ENCODE assay signal across 8 cellular contexts in the genomic region with DNA sequence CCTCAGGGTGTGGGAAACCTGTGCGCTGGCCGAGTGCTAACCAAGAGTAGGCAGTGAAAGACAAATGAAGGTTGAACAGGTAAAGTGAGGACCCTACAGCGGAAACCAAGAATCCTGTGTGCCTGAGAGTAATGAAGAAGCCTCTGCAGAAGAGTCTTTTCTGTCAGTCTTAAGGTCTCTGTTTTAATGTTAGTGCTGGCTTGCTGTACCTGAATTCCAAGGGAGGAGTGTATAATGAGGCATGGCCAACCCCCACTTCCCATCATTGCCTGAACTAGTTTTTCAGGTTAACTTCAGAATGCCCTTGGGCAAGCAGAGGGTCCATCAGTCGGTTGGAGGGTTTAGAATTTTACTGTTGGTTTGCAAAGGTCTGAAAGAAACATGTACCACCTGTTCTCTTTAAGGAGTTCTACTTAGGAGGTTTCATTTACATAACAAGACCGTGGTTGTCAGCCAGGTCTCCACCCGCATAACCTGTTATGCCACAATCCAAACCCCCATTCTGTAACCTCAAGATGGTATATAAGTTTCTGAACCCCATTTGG. TPM values are rescaled to one million over a fixed set of nuclear protein-coding genes. Genes with fewer than 3 reads are reported as not detected.
DNase-seq lines count a peak whose midpoint lies in the region; ATAC-seq and TF ChIP-seq lines count a peak whose summit lies in the region.

No MANE protein-coding gene starts in this region.

- H3K9ac ChIP-seq in HCT116 (ENCODE audit: low read length) (peak overlapping the region; percentile 89), NT2/D1 (ENCODE audit: insufficient read length, low read depth) (peak overlapping the region; percentile 95), neuronal stem cell (ENCODE audit: low read depth, low read length, poor library complexity) (peak overlapping the region; percentile 89)

- H2BK12ac ChIP-seq in neuronal stem cell (ENCODE audit: low read length): no peak overlapping the region

- no peak overlapping the region for H2BK5ac ChIP-seq in neuronal stem cell (ENCODE audit: low read length)

- H3K27me3 ChIP-seq in HCT116 (ENCODE audit: insufficient read depth, low read length): no peaks in the 10 kb centered on the region
- no peaks in the 10 kb centered on the region for H3K27me3 ChIP-seq in NT2/D1 (ENCODE audit: insufficient read depth, insufficient read length)
- no peaks in the 10 kb centered on the region for H3K27me3 ChIP-seq in neuronal stem cell (ENCODE audit: control insufficient read depth in 3 of 3, insufficient read depth in 3 of 3, low read depth in 1 of 3, low read length in 3 of 3)

- H3K4me1 ChIP-seq in HCT116 (ENCODE audit: control insufficient read depth in 1 of 2, insufficient read depth in 2 of 2, low read length in 2 of 2) (peaks cover 0 to 14% of the 10 kb centered on the region in 2 experiments; a peak in 1 of 4 replicates), NT2/D1 (ENCODE audit: insufficient read depth, insufficient read length) (no peaks in the 10 kb centered on the region), neuronal stem cell (ENCODE audit: control insufficient read depth in 2 of 2, insufficient read depth in 1 of 2, low read depth in 1 of 2, low read length in 2 of 2) (peaks cover 2 to 10% of the 10 kb centered on the region in 2 donors)

- BruUV-seq in HCT116 (replicated peaks; lab: Mats Ljungman, UMichigan): TSS peak; percentile 84

- TF ChIP-seq POLR2A in GM18505 (IDR thresholded peaks at IDR 0.05; ENCODE audit: borderline replicate concordance, extremely low read depth, insufficient read depth, insufficient read length) (no peak), HCT116 (IDR thresholded peaks at IDR 0.05; ENCODE audit: borderline replicate concordance, extremely low read depth, insufficient read depth, insufficient read length) (no peak)

- TF ChIP-seq RAD21 in HCT116 (IDR thresholded peaks at IDR 0.05; ENCODE audit: low read depth): no peak

- no CpG with 5 or more reads among the region's 6 CpGs for WGBS in neuronal stem cell (ENCODE audit: extremely low coverage in 2 of 2, insufficient read length in 2 of 2, insufficient replicate concordance in 1 of 2), 2 donors

- H3K9me2 ChIP-seq in HCT116 (ENCODE audit: insufficient read depth): no peaks in the 10 kb centered on the region

- H3K4me3 ChIP-seq in HCT116 (replicated peaks in 1 of 2; ENCODE audit: low read depth in 1 of 2, low read length in 2 of 2): peak overlapping the region; percentile 81 to 97
- H3K4me3 ChIP-seq in NT2/D1 (ENCODE audit: insufficient read length, low read depth): peak overlapping the region; percentile 93
- peak overlapping the region; percentile 95 for H3K4me3 ChIP-seq in epithelial cell of esophagus (ENCODE audit: low read length)
- H3K4me3 ChIP-seq in neuronal stem cell (ENCODE audit: low read length in 2 of 2): peak overlapping the region; percentile 67 to 100

- peaks cover 37% of the 10 kb centered on the region for H3K79me2 ChIP-seq in HCT116 (ENCODE audit: insufficient read depth, low read length)

- no peak overlapping the region for H3K14ac ChIP-seq in neuronal stem cell (ENCODE audit: low read length)

- H4K20me1 ChIP-seq in HCT116 (ENCODE audit: insufficient read depth): no peaks in the 10 kb centered on the region

- DNase-seq in HCT116 (ENCODE audit: low read depth, low spot score) (no peak), NT2/D1 (ENCODE audit: low read depth, low spot score) (no peak), epithelial cell of esophagus (ENCODE audit: low read depth) (peak; percentile 67), neuronal stem cell (ENCODE audit: low spot score) (no peak), germinal center (ENCODE audit: low spot score) (no peak), activated gamma-delta T cell (lab: John Stamatoyannopoulos, UW) (no peak)

- RAD21 ChIA-PET in HCT116 (lab: Charles Lee; ENCODE audit: low non-redundant PET in 1 of 2, low total read pairs in 2 of 2, uncharacterized antibody in 2 of 2, unreplicated experiment in 2 of 2): no interaction called here

- intact Hi-C loops in HCT116 (cut with micrococcal nuclease): no loop called here

- H2AK5ac ChIP-seq in neuronal stem cell (ENCODE audit: low read depth, low read length): no peak overlapping the region

- ATAC-seq in GM18505 (IDR thresholded peaks at IDR 0.05; ENCODE audit: unreplicated experiment): peak; percentile 31
- ATAC-seq in HCT116: peak; percentile 33
- ATAC-seq in HG03521 (IDR thresholded peaks at IDR 0.05; ENCODE audit: unreplicated experiment): no peak

- no peak overlapping the region for H2BK15ac ChIP-seq in neuronal stem cell (ENCODE audit: low read length)

- H4K91ac ChIP-seq in neuronal stem cell (ENCODE audit: low read depth, low read length, poor library complexity): no peak overlapping the region

- no peak overlapping the region for H3K23ac ChIP-seq in neuronal stem cell (ENCODE audit: low read depth, low read length, poor library complexity)

- peaks cover 12 to 22% of the 10 kb centered on the region in 2 experiments; a peak in 2 of 4 replicates for H3K36me3 ChIP-seq in HCT116 (ENCODE audit: control insufficient read depth in 1 of 2, insufficient read depth in 2 of 2, low read length in 2 of 2)
- H3K36me3 ChIP-seq in NT2/D1 (ENCODE audit: insufficient read depth, insufficient read length, low read length): peaks cover 31% of the 10 kb centered on the region
- H3K36me3 ChIP-seq in neuronal stem cell (replicated peaks in 1 of 2; ENCODE audit: control insufficient read depth in 2 of 2, insufficient read depth in 2 of 2, low read length in 2 of 2): peaks cover 11 to 33% of the 10 kb centered on the region in 2 donors

- no peak overlapping the region for H3K4ac ChIP-seq in neuronal stem cell (ENCODE audit: low read length)

- no peak overlapping the region for H2BK120ac ChIP-seq in neuronal stem cell (ENCODE audit: low read depth, low read length)

- H3K27ac ChIP-seq in HCT116 (ENCODE audit: low read depth, low read length) (peak overlapping the region; percentile 82), neuronal stem cell (replicated peaks; ENCODE audit: low read length) (no peak overlapping the region)

- TF ChIP-seq CTCF in HCT116 (IDR thresholded peaks at IDR 0.05 in 2 of 3, conservative IDR thresholded peaks at IDR 0.05 in 1 of 3; ENCODE audit: borderline replicate concordance in 1 of 3, insufficient read depth in 1 of 3, low read depth in 2 of 3, low read length in 2 of 3) (no peak), epithelial cell of esophagus (IDR thresholded peaks at IDR 0.05; ENCODE audit: insufficient read depth, low read depth, low read length, missing control alignments) (no peak)

- CTCF ChIA-PET in HCT116 (lab: Charles Lee): interaction anchor here (1.6 kb wide), 1 partner anchor 10 kb away, joined by 7 read pairs; no protein-coding TSS in a partner anchor

- peaks cover 6% of the 10 kb centered on the region for H3K79me1 ChIP-seq in neuronal stem cell (ENCODE audit: low read depth, low read length)

- H3K4me2 ChIP-seq in HCT116 (ENCODE audit: low read length) (peak overlapping the region; percentile 95), neuronal stem cell (ENCODE audit: insufficient read depth, low read length, poor library complexity, severe bottlenecking) (peak overlapping the region; percentile 93)

- H4K8ac ChIP-seq in neuronal stem cell (ENCODE audit: low read depth, low read length): no peak overlapping the region

- H2AFZ ChIP-seq in HCT116 (ENCODE audit: low read depth, low read length, poor library complexity, severe bottlenecking): peak overlapping the region; percentile 77
- peak overlapping the region; percentile 93 for H2AFZ ChIP-seq in neuronal stem cell (ENCODE audit: low read length)

- no peaks in the 10 kb centered on the region; a peak in 1 of 4 replicates for H3K9me3 ChIP-seq in HCT116 (ENCODE audit: control insufficient read depth in 1 of 2, insufficient read depth in 1 of 2, low read depth in 1 of 2, low read length in 2 of 2)
- peaks cover 7% of the 10 kb centered on the region; the same call in 1 of the 2 replicates for H3K9me3 ChIP-seq in NT2/D1 (ENCODE audit: insufficient read depth, low read length)
- peaks cover 0 to 2% of the 10 kb centered on the region in 2 donors for H3K9me3 ChIP-seq in neuronal stem cell (replicated peaks in 1 of 2; ENCODE audit: control insufficient read depth in 2 of 2, insufficient read depth in 1 of 2, low read depth in 1 of 2, low read length in 2 of 2)

- POLR2A ChIA-PET in HCT116 (lab: Charles Lee): interaction anchor here (1.4 kb wide), 1 partner anchor 10 kb away, joined by 5 read pairs; no protein-coding TSS in a partner anchor

- peak overlapping the region; percentile 57 for H3K18ac ChIP-seq in neuronal stem cell (ENCODE audit: low read length)

TF ChIP-seq in HCT116, 20 proteins besides CTCF, POLR2A, EP300 and RAD21 (continues in another document):
- TF ChIP-seq CBX3 (IDR thresholded peaks at IDR 0.05; ENCODE audit: low read depth) (no peak), ELF1 (IDR thresholded peaks at IDR 0.05; ENCODE audit: borderline replicate concordance, low read depth) (no peak), CEBPB (IDR thresholded peaks at IDR 0.05; ENCODE audit: low read depth) (no peak), SIN3A (IDR thresholded peaks at IDR 0.05; ENCODE audit: low read depth) (no peak), POLR2AphosphoS5 (IDR thresholded peaks at IDR 0.05; ENCODE audit: low read depth, low read length) (no peak)
- TF ChIP-seq, protein P1, sequence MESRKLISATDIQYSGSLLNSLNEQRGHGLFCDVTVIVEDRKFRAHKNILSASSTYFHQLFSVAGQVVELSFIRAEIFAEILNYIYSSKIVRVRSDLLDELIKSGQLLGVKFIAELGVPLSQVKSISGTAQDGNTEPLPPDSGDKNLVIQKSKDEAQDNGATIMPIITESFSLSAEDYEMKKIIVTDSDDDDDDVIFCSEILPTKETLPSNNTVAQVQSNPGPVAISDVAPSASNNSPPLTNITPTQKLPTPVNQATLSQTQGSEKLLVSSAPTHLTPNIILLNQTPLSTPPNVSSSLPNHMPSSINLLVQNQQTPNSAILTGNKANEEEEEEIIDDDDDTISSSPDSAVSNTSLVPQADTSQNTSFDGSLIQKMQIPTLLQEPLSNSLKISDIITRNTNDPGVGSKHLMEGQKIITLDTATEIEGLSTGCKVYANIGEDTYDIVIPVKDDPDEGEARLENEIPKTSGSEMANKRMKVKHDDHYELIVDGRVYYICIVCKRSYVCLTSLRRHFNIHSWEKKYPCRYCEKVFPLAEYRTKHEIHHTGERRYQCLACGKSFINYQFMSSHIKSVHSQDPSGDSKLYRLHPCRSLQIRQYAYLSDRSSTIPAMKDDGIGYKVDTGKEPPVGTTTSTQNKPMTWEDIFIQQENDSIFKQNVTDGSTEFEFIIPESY (IDR thresholded peaks at IDR 0.05; ENCODE audit: extremely low read depth, insufficient replicate concordance, low read length): no peak

RNA-seq across cellular contexts. Expression of a gene that starts 0.6 kb away (rescaled TPM):
- 127 TPM for total RNA-seq in HCT116 (2021; ENCODE audit: unreplicated experiment)
- polyA plus RNA-seq in HCT116 (2012): 68.5 and 76.6 TPM in 2 replicates
- polyA plus RNA-seq in neuronal stem cell (2013, experiment 1 of 2): 48.6 TPM
- 49.0 TPM for polyA plus RNA-seq in neuronal stem cell (2013, experiment 2 of 2)

RNA-seq across cellular contexts. Expression of a gene that starts 30.9 kb away (rescaled TPM):
- total RNA-seq in HCT116 (2021; ENCODE audit: unreplicated experiment): 22.7 TPM
- polyA plus RNA-seq in HCT116 (2012): 18.4 and 19.8 TPM in 2 replicates
- 24.3 TPM for polyA plus RNA-seq in neuronal stem cell (2013, experiment 1 of 2)
- polyA plus RNA-seq in neuronal stem cell (2013, experiment 2 of 2): 25.0 TPM

RNA-seq across cellular contexts. Expression of a gene that starts 31.9 kb away (rescaled TPM):
- 282 TPM for total RNA-seq in HCT116 (2021; ENCODE audit: unreplicated experiment)
- polyA plus RNA-seq in HCT116 (2012): 379 and 457 TPM in 2 replicates
- polyA plus RNA-seq in neuronal stem cell (2013, experiment 1 of 2): 260 TPM
- 249 TPM for polyA plus RNA-seq in neuronal stem cell (2013, experiment 2 of 2)
